Comparison of ENCODE assay signal across 18 cellular contexts in the genomic region with DNA sequence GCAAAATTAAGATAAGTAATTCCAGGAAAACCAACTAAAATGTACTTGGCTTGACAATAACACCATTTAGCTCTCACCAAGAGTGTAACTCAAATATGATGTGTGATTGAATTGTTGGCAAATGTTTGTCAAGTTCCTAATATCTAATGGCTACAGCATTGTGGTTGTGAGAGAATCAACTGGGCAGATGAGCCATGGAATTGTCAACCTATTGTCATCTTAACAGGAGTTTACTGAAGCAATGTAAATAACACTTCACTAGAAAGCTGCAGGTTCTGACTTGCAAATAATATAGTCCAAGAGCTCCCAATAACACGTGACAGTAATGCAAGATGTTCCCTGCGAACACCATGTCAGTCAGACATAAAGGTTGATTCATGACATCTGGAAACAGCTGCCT.
DNase-seq lines count a peak whose midpoint lies in the region; TF ChIP-seq lines count a peak whose summit lies in the region.
"Had no signal": no experiment of that assay in that cellular context is flagged by ENCODE, and none has a peak within 500 bp of the region (broad histone marks: within the 10 kb centered on the region; RNA-seq: fewer than 3 reads in every experiment).

No MANE protein-coding gene starts in this region.

- no peaks in the 10 kb centered on the region; the same call in 1 of the 2 replicates for H3K9me3 ChIP-seq in MG63
- H3K9me3 ChIP-seq: SJSA1 had no signal

- DNase-seq in DMS53 treated with DMSO at 0.1 percent for 48 hours (lab: John Stamatoyannopoulos, UW; ENCODE audit: unreplicated experiment), result peak; percentile 90
- DNase-seq in NCI-H146 treated with DMSO at 0.1 percent for 48 hours (lab: John Stamatoyannopoulos, UW; ENCODE audit: unreplicated experiment), result peak; percentile 25
- peak; percentile 93 for DNase-seq in NCI-H510A treated with DMSO at 0.1 percent for 48 hours (lab: John Stamatoyannopoulos, UW)
- peak; percentile 37 for DNase-seq in epithelial cell of esophagus (ENCODE audit: low read depth)
- no peak for DNase-seq in head of caudate nucleus
- no peak for DNase-seq in MG63
- no peak for DNase-seq in activated gamma-delta T cell treated with Interleukin-2 at 50 U/mL for 16 hours
- DNase-seq in ecto neural progenitor cell (ENCODE audit: low spot score), result no peak
- DNase-seq: C1 segment of cervical spinal cord, DMS79 treated with DMSO at 0.1 percent for 48 hours, MV-4-11, NCI-H1694, NCI-H2171 treated with DMSO at 0.1 percent for 48 hours, NCI-H524 treated with DMSO at 0.1 percent for 48 hours, RPMI8226, T-helper 2 cell had no signal

- H3K36me3 ChIP-seq in MG63, result no peaks in the 10 kb centered on the region
- H3K36me3 ChIP-seq: SJSA1 had no signal

- no peaks in the 10 kb centered on the region for H3K27me3 ChIP-seq in MG63
- H3K27me3 ChIP-seq: SJSA1 had no signal

- no peak for TF ChIP-seq CTCF in epithelial cell of esophagus (IDR thresholded peaks at IDR 0.05; ENCODE audit: insufficient read depth, low read depth, low read length, missing control alignments)

- H3K4me3 ChIP-seq in epithelial cell of esophagus (ENCODE audit: low read length), result no peak overlapping the region
- no peak overlapping the region for H3K4me3 ChIP-seq in MG63
- H3K4me3 ChIP-seq: K562, SJSA1 had no signal

- intact Hi-C loops in head of caudate nucleus (cut with DNase I), result no loop called here

Comparison
In these comparisons a context has a peak if more than half of its experiments do, and no peak if none do; other contexts are left out.
1. DNase-seq: peak in DMS53 treated with DMSO at 0.1 percent for 48 hours (single experiment), NCI-H146 treated with DMSO at 0.1 percent for 48 hours (single experiment), NCI-H510A treated with DMSO at 0.1 percent for 48 hours (single experiment) and epithelial cell of esophagus (single experiment); none in head of caudate nucleus (0 of 42), MG63 (single experiment), activated gamma-delta T cell treated with Interleukin-2 at 50 U/mL for 16 hours (single experiment) and ecto neural progenitor cell (single experiment).